In genomic region chr13:41696163-41697003, GRCh38 we compare ENCODE assay signal across 8 cellular contexts.
DNase-seq lines count a peak whose midpoint lies in the region; ATAC-seq, FAIRE-seq and TF ChIP-seq lines count a peak whose summit lies in the region.

No MANE protein-coding gene starts in this region.

- H3K4me3 ChIP-seq in ascending aorta = no peak overlapping the region
- H3K4me3 ChIP-seq in keratinocyte (ENCODE audit: control insufficient read depth in 2 of 3, extremely low read depth in 1 of 3, insufficient read depth in 2 of 3, low read depth in 1 of 3, low read length in 3 of 3) = no peak overlapping the region
- no peak overlapping the region for H3K4me3 ChIP-seq in naive thymus-derived CD4-positive, alpha-beta T cell (ENCODE audit: low read length)
- H3K4me3 ChIP-seq in dorsolateral prefrontal cortex = no peak overlapping the region

- POLR2A ChIA-PET in HEK293T (lab: Yijun Ruan, JAX) = interaction anchor here (0.6 to 1.0 kb wide), 2 partner anchors 8 to 20 kb away, joined by 3 to 4 read pairs; no protein-coding TSS in a partner anchor
- POLR2A ChIA-PET in naive thymus-derived CD4-positive, alpha-beta T cell (lab: Charles Lee) = no interaction called here

- H3K9me3 Mint-ChIP-seq in naive thymus-derived CD4-positive, alpha-beta T cell = no peaks in the 10 kb centered on the region

- H3K9me3 ChIP-seq in ascending aorta = no peaks in the 10 kb centered on the region
- no peaks in the 10 kb centered on the region for H3K9me3 ChIP-seq in keratinocyte (ENCODE audit: control insufficient read depth, low read depth, low read length)
- no peaks in the 10 kb centered on the region for H3K9me3 ChIP-seq in naive thymus-derived CD4-positive, alpha-beta T cell (ENCODE audit: control insufficient read depth in 2 of 3, low read length in 3 of 3)

- no peaks in the 10 kb centered on the region for H4K20me1 ChIP-seq in keratinocyte (ENCODE audit: control insufficient read depth, extremely low read depth, insufficient read depth, low read length)

- no peaks in the 10 kb centered on the region for H3K79me2 ChIP-seq in keratinocyte (ENCODE audit: control insufficient read depth, insufficient read depth, low read length)

- dilution Hi-C loops in keratinocyte (cut with MboI; ENCODE audit: extremely low pct_ligation_motif_present, low sequenced_read_pairs) = no loop called here

- no peaks in the 10 kb centered on the region for H3K27me3 Mint-ChIP-seq in naive thymus-derived CD4-positive, alpha-beta T cell

- peak; percentile 44 for FAIRE-seq in A204.1 (lab: Jason Lieb, UNC)
- peak; percentile 79 for FAIRE-seq in keratinocyte (lab: Jason Lieb, UNC)

- H3K27ac ChIP-seq in ascending aorta = peak overlapping the region; percentile 46 to 75
- H3K27ac ChIP-seq in keratinocyte (ENCODE audit: control insufficient read depth, insufficient read depth, low read length) = peak overlapping the region; percentile 66
- no peak overlapping the region for H3K27ac ChIP-seq in naive thymus-derived CD4-positive, alpha-beta T cell (ENCODE audit: low read depth, low read length)
- no peak overlapping the region for H3K27ac ChIP-seq in dorsolateral prefrontal cortex

- H2AFZ ChIP-seq in keratinocyte (ENCODE audit: control insufficient read depth, low read length) = no peak overlapping the region

- no peak overlapping the region for H3K4me3 Mint-ChIP-seq in naive thymus-derived CD4-positive, alpha-beta T cell

- H3K9ac ChIP-seq in keratinocyte (ENCODE audit: control insufficient read depth, extremely low read depth, insufficient read depth, low read length) = peak overlapping the region; percentile 1

- no peaks in the 10 kb centered on the region for H3K36me3 ChIP-seq in ascending aorta
- no peaks in the 10 kb centered on the region for H3K36me3 ChIP-seq in keratinocyte (ENCODE audit: control insufficient read depth in 2 of 2, extremely low read depth in 1 of 2, insufficient read depth in 2 of 2, low read length in 2 of 2)
- peaks cover 0 to 10% (median 6%) of the 10 kb centered on the region in 3 experiments for H3K36me3 ChIP-seq in naive thymus-derived CD4-positive, alpha-beta T cell (ENCODE audit: control insufficient read depth in 2 of 3, insufficient read depth in 3 of 3, low read length in 3 of 3)

- peak overlapping the region; percentile 49 for H3K4me2 ChIP-seq in keratinocyte (ENCODE audit: control insufficient read depth, extremely low read depth, insufficient read depth, low read depth, low read length)

- CTCF ChIA-PET in HEK293T (lab: Yijun Ruan, JAX) = no interaction called here
- CTCF ChIA-PET in naive thymus-derived CD4-positive, alpha-beta T cell (lab: Charles Lee) = no interaction called here

- peaks cover 4 to 40% of the 10 kb centered on the region in 2 donors for H3K4me1 ChIP-seq in ascending aorta
- peaks cover 31% of the 10 kb centered on the region for H3K4me1 ChIP-seq in keratinocyte (ENCODE audit: control insufficient read depth, extremely low read depth, insufficient read depth, low read length)
- no peaks in the 10 kb centered on the region for H3K4me1 ChIP-seq in naive thymus-derived CD4-positive, alpha-beta T cell (ENCODE audit: control insufficient read depth in 2 of 2, insufficient read depth in 2 of 2, low read length in 2 of 2)

- peak overlapping the region in 1 of 9 donors; percentile 56 for H3K27ac Mint-ChIP-seq in naive thymus-derived CD4-positive, alpha-beta T cell

- no peak for ATAC-seq in naive thymus-derived CD4-positive, alpha-beta T cell
- ATAC-seq in GM21367 (IDR thresholded peaks at IDR 0.05; ENCODE audit: unreplicated experiment) (no peak), GM18873 (IDR thresholded peaks at IDR 0.05; ENCODE audit: low FRiP score, unreplicated experiment) (no peak)

- no peaks in the 10 kb centered on the region for H3K9me1 ChIP-seq in keratinocyte (ENCODE audit: control insufficient read depth, extremely low read depth, insufficient read depth, low read length)

- TF ChIP-seq CTCF in ascending aorta (IDR thresholded peaks at IDR 0.05) (no peak), keratinocyte (optimal IDR thresholded peaks at IDR 0.05 in 1 of 3, IDR thresholded peaks at IDR 0.05 in 1 of 3, conservative IDR thresholded peaks at IDR 0.05 in 1 of 3; ENCODE audit: extremely low read depth in 1 of 3, insufficient read depth in 2 of 3, low read length in 3 of 3) (no peak), dorsolateral prefrontal cortex (IDR thresholded peaks at IDR 0.05 in 54 of 56, conservative IDR thresholded peaks at IDR 0.05 in 2 of 56; ENCODE audit: low read depth in 1 of 56, partially characterized antibody in 56 of 56) (no peak)

- peaks cover 11 to 55% (median 31%) of the 10 kb centered on the region in 5 donors for H3K36me3 Mint-ChIP-seq in naive thymus-derived CD4-positive, alpha-beta T cell

- H3K4me1 Mint-ChIP-seq in naive thymus-derived CD4-positive, alpha-beta T cell = peaks cover 0 to 6% (median 0%) of the 10 kb centered on the region in 7 donors

- H3K27me3 ChIP-seq in ascending aorta (no peaks in the 10 kb centered on the region), keratinocyte (ENCODE audit: control insufficient read depth, extremely low read depth, insufficient read depth, low read length) (no peaks in the 10 kb centered on the region), dorsolateral prefrontal cortex (no peaks in the 10 kb centered on the region)
- no peaks in the 10 kb centered on the region for H3K27me3 ChIP-seq in naive thymus-derived CD4-positive, alpha-beta T cell (ENCODE audit: control insufficient read depth in 2 of 2, insufficient read depth in 2 of 2, low read length in 2 of 2)

- intact Hi-C loops in ascending aorta (cut with DNase I) (no loop called here), dorsolateral prefrontal cortex (cut with DNase I) (no loop called here)
- intact Hi-C loops in naive thymus-derived CD4-positive, alpha-beta T cell (cut with micrococcal nuclease) = no loop called here

- DNase-seq in HEK293T (ENCODE audit: extremely low spot score) (peak; percentile 39), ascending aorta (ENCODE audit: low spot score in 2 of 2) (no peak), keratinocyte (ENCODE audit: low read depth, low spot score) (peak; percentile 78), dorsolateral prefrontal cortex (no peak)
- DNase-seq in naive thymus-derived CD4-positive, alpha-beta T cell = no peak

TF ChIP-seq in HEK293T, 16 proteins besides CTCF, POLR2A, EP300 and RAD21:
- TF ChIP-seq NFRKB (IDR thresholded peaks at IDR 0.05) = no peak
- TF ChIP-seq, protein P1, sequence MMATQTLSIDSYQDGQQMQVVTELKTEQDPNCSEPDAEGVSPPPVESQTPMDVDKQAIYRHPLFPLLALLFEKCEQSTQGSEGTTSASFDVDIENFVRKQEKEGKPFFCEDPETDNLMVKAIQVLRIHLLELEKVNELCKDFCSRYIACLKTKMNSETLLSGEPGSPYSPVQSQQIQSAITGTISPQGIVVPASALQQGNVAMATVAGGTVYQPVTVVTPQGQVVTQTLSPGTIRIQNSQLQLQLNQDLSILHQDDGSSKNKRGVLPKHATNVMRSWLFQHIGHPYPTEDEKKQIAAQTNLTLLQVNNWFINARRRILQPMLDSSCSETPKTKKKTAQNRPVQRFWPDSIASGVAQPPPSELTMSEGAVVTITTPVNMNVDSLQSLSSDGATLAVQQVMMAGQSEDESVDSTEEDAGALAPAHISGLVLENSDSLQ (IDR thresholded peaks at IDR 0.05) = peak; percentile 63
- TF ChIP-seq ZNF384 (IDR thresholded peaks at IDR 0.05) = no peak
- TF ChIP-seq TARDBP (IDR thresholded peaks at IDR 0.05) = no peak
- peak; percentile 86 for TF ChIP-seq CTBP1 (IDR thresholded peaks at IDR 0.05; ENCODE audit: borderline replicate concordance)
- TF ChIP-seq HDGF (IDR thresholded peaks at IDR 0.05; ENCODE audit: borderline replicate concordance) = no peak
- no peak for TF ChIP-seq SUZ12 (IDR thresholded peaks at IDR 0.05)
- TF ChIP-seq LEF1 (IDR thresholded peaks at IDR 0.05; ENCODE audit: borderline replicate concordance) = no peak
- TF ChIP-seq ARNT (IDR thresholded peaks at IDR 0.05) = no peak

Comparison
In these comparisons a context has a peak if more than half of its experiments do, and no peak if none do; other contexts are left out.
1. DNase-seq: peak in HEK293T (single experiment) and keratinocyte (single experiment); none in ascending aorta (0 of 2), naive thymus-derived CD4-positive, alpha-beta T cell (0 of 9) and dorsolateral prefrontal cortex (0 of 10).
2. H3K27ac ChIP-seq: peak in ascending aorta (2 of 2) and keratinocyte (single experiment); none in naive thymus-derived CD4-positive, alpha-beta T cell (single experiment) and dorsolateral prefrontal cortex (0 of 59).